ENCODE assay signal across 1 cellular context in the genomic region with DNA sequence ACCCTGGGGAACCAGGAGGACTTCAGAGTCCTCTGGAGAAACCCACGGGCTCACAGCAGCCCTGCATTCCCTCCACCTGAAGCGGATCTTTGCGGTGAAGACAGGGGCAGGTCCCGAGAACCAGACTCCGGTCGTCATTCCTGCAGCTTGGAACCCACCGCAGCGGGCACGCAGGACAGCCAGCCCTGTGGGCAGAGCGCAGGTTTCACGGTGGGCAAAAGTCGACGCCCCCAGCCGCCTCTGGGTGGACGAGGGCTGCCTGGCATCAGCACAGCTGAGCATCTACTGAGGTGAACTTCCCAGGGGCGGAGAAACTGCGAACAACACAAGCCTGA.
TF ChIP-seq lines count a peak whose summit lies in the region.

No MANE protein-coding gene starts in this region.

TF ChIP-seq in HepG2, 621 proteins besides CTCF, POLR2A, EP300 and RAD21:
- TF ChIP-seq, protein P1, sequence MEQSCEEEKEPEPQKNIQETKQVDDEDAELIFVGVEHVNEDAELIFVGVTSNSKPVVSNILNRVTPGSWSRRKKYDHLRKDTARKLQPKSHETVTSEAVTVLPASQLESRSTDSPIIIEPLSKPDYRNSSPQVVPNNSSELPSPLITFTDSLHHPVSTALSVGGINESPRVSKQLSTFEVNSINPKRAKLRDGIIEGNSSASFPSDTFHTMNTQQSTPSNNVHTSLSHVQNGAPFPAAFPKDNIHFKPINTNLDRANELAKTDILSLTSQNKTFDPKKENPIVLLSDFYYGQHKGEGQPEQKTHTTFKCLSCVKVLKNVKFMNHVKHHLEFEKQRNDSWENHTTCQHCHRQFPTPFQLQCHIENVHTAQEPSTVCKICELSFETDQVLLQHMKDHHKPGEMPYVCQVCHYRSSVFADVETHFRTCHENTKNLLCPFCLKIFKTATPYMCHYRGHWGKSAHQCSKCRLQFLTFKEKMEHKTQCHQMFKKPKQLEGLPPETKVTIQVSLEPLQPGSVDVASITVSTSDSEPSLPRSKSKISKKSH (CRISPR knock-in tag; IDR thresholded peaks at IDR 0.05; ENCODE audit: borderline replicate concordance): peak; percentile 60; the same call in 1 of the 2 replicates
- no peak for TF ChIP-seq ZNF343 (CRISPR knock-in tag; IDR thresholded peaks at IDR 0.05)
